Comparison of ENCODE assay signal across 1 cellular context in genomic region chr17:9577402-9577709, GRCh38.
TF ChIP-seq lines count a peak whose summit lies in the region.

No MANE protein-coding gene starts in this region.

TF ChIP-seq in A549, 52 proteins besides CTCF, POLR2A, EP300 and RAD21 (continued from another document):
- TF ChIP-seq TP53 (CRISPR knock-in tag; IDR thresholded peaks at IDR 0.05) (no peak), SMC3 (IDR thresholded peaks at IDR 0.05) (no peak), MAFK (IDR thresholded peaks at IDR 0.05; ENCODE audit: partially characterized antibody) (no peak), POLR2AphosphoS2 (conservative IDR thresholded peaks at IDR 0.05; ENCODE audit: low read length) (no peak), SREBF2 (IDR thresholded peaks at IDR 0.05) (no peak), HOXA7 (CRISPR knock-in tag; IDR thresholded peaks at IDR 0.05) (no peak), RNF2 (IDR thresholded peaks at IDR 0.05; ENCODE audit: borderline replicate concordance, low read depth) (no peak), HDAC2 (IDR thresholded peaks at IDR 0.05) (no peak), E2F6 (IDR thresholded peaks at IDR 0.05; ENCODE audit: borderline replicate concordance, low read depth) (no peak), MAX (IDR thresholded peaks at IDR 0.05) (no peak), HOXB5 (CRISPR knock-in tag; IDR thresholded peaks at IDR 0.05) (no peak)
- TF ChIP-seq, protein P1, sequence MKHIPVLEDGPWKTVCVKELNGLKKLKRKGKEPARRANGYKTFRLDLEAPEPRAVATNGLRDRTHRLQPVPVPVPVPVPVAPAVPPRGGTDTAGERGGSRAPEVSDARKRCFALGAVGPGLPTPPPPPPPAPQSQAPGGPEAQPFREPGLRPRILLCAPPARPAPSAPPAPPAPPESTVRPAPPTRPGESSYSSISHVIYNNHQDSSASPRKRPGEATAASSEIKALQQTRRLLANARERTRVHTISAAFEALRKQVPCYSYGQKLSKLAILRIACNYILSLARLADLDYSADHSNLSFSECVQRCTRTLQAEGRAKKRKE (CRISPR knock-in tag; IDR thresholded peaks at IDR 0.05; ENCODE audit: low read depth), result no peak
